ENCODE assay signal across 19 cellular contexts in genomic region chr2:185179783-185180182, GRCh38.
DNase-seq lines count a peak whose midpoint lies in the region; TF ChIP-seq lines count a peak whose summit lies in the region.
"Had no signal": no experiment of that assay in that cellular context is flagged by ENCODE, and none has a peak within 500 bp of the region (broad histone marks: within the 10 kb centered on the region; RNA-seq: fewer than 3 reads in every experiment).

No MANE protein-coding gene starts in this region.

- no peaks in the 10 kb centered on the region for H3K36me3 Mint-ChIP-seq in mesothelial cell of epicardium

- H3K9ac ChIP-seq in neuronal stem cell (ENCODE audit: low read depth, low read length, poor library complexity), result no peak overlapping the region

- H3K27me3 ChIP-seq in neuronal stem cell (ENCODE audit: control insufficient read depth in 3 of 3, insufficient read depth in 3 of 3, low read depth in 1 of 3, low read length in 3 of 3), result no peaks in the 10 kb centered on the region

- H4K91ac ChIP-seq in neuronal stem cell (ENCODE audit: low read depth, low read length, poor library complexity), result no peak overlapping the region

- no peak overlapping the region for H2BK120ac ChIP-seq in neuronal stem cell (ENCODE audit: low read depth, low read length)

- H3K9me3 ChIP-seq in neuronal stem cell (replicated peaks in 1 of 2; ENCODE audit: control insufficient read depth in 2 of 2, insufficient read depth in 1 of 2, low read depth in 1 of 2, low read length in 2 of 2), result no peaks in the 10 kb centered on the region

- peak overlapping the region; percentile 17 for H2AFZ ChIP-seq in neuronal stem cell (ENCODE audit: low read length)

- H3K79me1 ChIP-seq in neuronal stem cell (ENCODE audit: low read depth, low read length), result no peaks in the 10 kb centered on the region

- no peak overlapping the region for H3K4me3 ChIP-seq in neuronal stem cell (ENCODE audit: low read length in 2 of 2)
- H3K4me3 ChIP-seq: SK-N-MC had no signal

- H2AK5ac ChIP-seq in neuronal stem cell (ENCODE audit: low read depth, low read length), result no peak overlapping the region

- H3K4me2 ChIP-seq in neuronal stem cell (ENCODE audit: insufficient read depth, low read length, poor library complexity, severe bottlenecking), result no peak overlapping the region

- no peak for TF ChIP-seq CTCF in mesothelial cell of epicardium (IDR thresholded peaks at IDR 0.05; ENCODE audit: unreplicated experiment)

- H3K4ac ChIP-seq in neuronal stem cell (ENCODE audit: low read length), result no peak overlapping the region

- no CpG with 5 or more reads among the region's 3 CpGs for WGBS in neuronal stem cell (ENCODE audit: extremely low coverage in 2 of 2, insufficient read length in 2 of 2, insufficient replicate concordance in 1 of 2), 2 donors

- peaks cover 1% of the 10 kb centered on the region for H3K27me3 Mint-ChIP-seq in mesothelial cell of epicardium (ENCODE audit: low read depth)
- H3K27me3 Mint-ChIP-seq: T-helper 17 cell had no signal

- H3K4me1 Mint-ChIP-seq in mesothelial cell of epicardium, result no peaks in the 10 kb centered on the region
- H3K4me1 Mint-ChIP-seq: T-helper 17 cell had no signal

- DNase-seq in NCI-H1105 treated with DMSO at 0.1 percent for 48 hours (lab: John Stamatoyannopoulos, UW) (peak; percentile 32), NCI-H1105 (lab: John Stamatoyannopoulos, UW) (no peak), NCI-H1417 (lab: John Stamatoyannopoulos, UW) (peak; percentile 0 to 94 (median 63)), NCI-H748 treated with DMSO at 0.1 percent for 48 hours (lab: John Stamatoyannopoulos, UW) (peak; percentile 31), neuronal stem cell (ENCODE audit: low spot score) (no peak), AML-193 (lab: John Stamatoyannopoulos, UW) (no peak), mesothelial cell of epicardium (ENCODE audit: low spot score in 2 of 2, unreplicated experiment in 2 of 2) (no peak)
- DNase-seq: 8988T, ACHN, Calu3, KBM-7, MV-4-11, NCI-H187 treated with DMSO at 0.1 percent for 48 hours, NCI-H446 treated with DMSO at 0.1 percent for 48 hours, NCI-H774, Right ventricle myocardium superior, RPMI8226, T-helper 17 cell had no signal

- H2BK5ac ChIP-seq in neuronal stem cell (ENCODE audit: low read length), result no peak overlapping the region

- H3K23ac ChIP-seq in neuronal stem cell (ENCODE audit: low read depth, low read length, poor library complexity), result no peak overlapping the region

- H3K18ac ChIP-seq in neuronal stem cell (ENCODE audit: low read length), result no peak overlapping the region

- H3K4me1 ChIP-seq in neuronal stem cell (ENCODE audit: control insufficient read depth in 2 of 2, insufficient read depth in 1 of 2, low read depth in 1 of 2, low read length in 2 of 2), result no peaks in the 10 kb centered on the region

- H3K9me3 Mint-ChIP-seq in mesothelial cell of epicardium, result peaks cover 3% of the 10 kb centered on the region

- no peak overlapping the region for H3K27ac ChIP-seq in neuronal stem cell (replicated peaks; ENCODE audit: low read length)
- H3K27ac ChIP-seq: SK-N-MC had no signal

- H4K8ac ChIP-seq in neuronal stem cell (ENCODE audit: low read depth, low read length), result no peak overlapping the region

- H2BK12ac ChIP-seq in neuronal stem cell (ENCODE audit: low read length), result no peak overlapping the region

- H3K14ac ChIP-seq in neuronal stem cell (ENCODE audit: low read length), result no peak overlapping the region

- no peak overlapping the region for H3K27ac Mint-ChIP-seq in mesothelial cell of epicardium
- H3K27ac Mint-ChIP-seq: T-helper 17 cell had no signal

- no peak overlapping the region for H3K4me3 Mint-ChIP-seq in mesothelial cell of epicardium
- H3K4me3 Mint-ChIP-seq: T-helper 17 cell had no signal

- H2BK15ac ChIP-seq in neuronal stem cell (ENCODE audit: low read length), result no peak overlapping the region

- H3K36me3 ChIP-seq in neuronal stem cell (replicated peaks in 1 of 2; ENCODE audit: control insufficient read depth in 2 of 2, insufficient read depth in 2 of 2, low read length in 2 of 2), result no peaks in the 10 kb centered on the region

Comparison
In these comparisons a context has a peak if more than half of its experiments do, and no peak if none do; other contexts are left out.
1. DNase-seq: peak in NCI-H1105 treated with DMSO at 0.1 percent for 48 hours (single experiment), NCI-H1417 (3 of 3) and NCI-H748 treated with DMSO at 0.1 percent for 48 hours (single experiment); none in NCI-H1105 (single experiment), neuronal stem cell (single experiment), AML-193 (0 of 2) and mesothelial cell of epicardium (0 of 2).